In genomic region chr10:13857465-13857864, GRCh38 we compare ENCODE assay signal across 21 cellular contexts.
DNase-seq lines count a peak whose midpoint lies in the region; FAIRE-seq and TF ChIP-seq lines count a peak whose summit lies in the region.
"Had no signal": no experiment of that assay in that cellular context is flagged by ENCODE, and none has a peak within 500 bp of the region (broad histone marks: within the 10 kb centered on the region; RNA-seq: fewer than 3 reads in every experiment).

No MANE protein-coding gene starts in this region.

- H3K27ac ChIP-seq in endothelial cell of umbilical vein (ENCODE audit: insufficient read depth, low read depth, low read length), result peak overlapping the region; percentile 37
- H3K27ac ChIP-seq in subcutaneous abdominal adipose tissue (ENCODE audit: low read depth, low read length), result peak overlapping the region; percentile 45
- H3K27ac ChIP-seq in OCI-LY7 (ENCODE audit: low read depth, low read length, poor library complexity, severe bottlenecking), result no peak overlapping the region
- H3K27ac ChIP-seq: BLaER1, SJCRH30 had no signal

- DNase-seq in NCI-H1694 treated with DMSO at 0.1 percent for 48 hours (lab: John Stamatoyannopoulos, UW), result peak; percentile 6
- no peak for DNase-seq in NCI-H1694 (lab: John Stamatoyannopoulos, UW)
- peak; percentile 28 for DNase-seq in NOMO-1 treated with dmso at 0.1 percent for 144 hours (lab: John Stamatoyannopoulos, UW; ENCODE audit: unreplicated experiment)
- DNase-seq in endothelial cell of umbilical vein (ENCODE audit: low read depth, low spot score), result no peak
- DNase-seq in SKM-1 (lab: John Stamatoyannopoulos, UW; ENCODE audit: unreplicated experiment), result no peak
- DNase-seq in OCI-LY7 (ENCODE audit: low spot score), result no peak
- no peak for DNase-seq in HCEC 1CT
- DNase-seq: 8988T; CD8-positive, alpha-beta memory T cell; DMS79; NCI-H1048; NCI-H1436 treated with DMSO at 0.1 percent for 48 hours; NCI-H226; NCI-H524 treated with DMSO at 0.1 percent for 48 hours; PC-3; SJCRH30 had no signal

- no peaks in the 10 kb centered on the region for H3K9me2 ChIP-seq in OCI-LY7 (ENCODE audit: insufficient read depth, low read length)

- H3K4me3 ChIP-seq in endothelial cell of umbilical vein (replicated peaks in 1 of 3; ENCODE audit: insufficient read depth in 1 of 3, low read depth in 1 of 3, low read length in 3 of 3) (no peak overlapping the region), subcutaneous abdominal adipose tissue (ENCODE audit: low read depth in 1 of 5, low read length in 5 of 5) (no peak overlapping the region), OCI-LY7 (ENCODE audit: low read depth, low read length, poor library complexity, severe bottlenecking) (no peak overlapping the region)
- H3K4me3 ChIP-seq: BLaER1, GM23338, K562, SJCRH30 had no signal

- TF ChIP-seq POLR2A in endothelial cell of umbilical vein (IDR thresholded peaks at IDR 0.05; ENCODE audit: low read depth, low read length), result no peak

- TF ChIP-seq CTCF in endothelial cell of umbilical vein (IDR thresholded peaks at IDR 0.05; ENCODE audit: extremely low read depth in 1 of 2, insufficient read depth in 1 of 2, low read depth in 1 of 2, low read length in 2 of 2) (no peak), OCI-LY7 (conservative IDR thresholded peaks at IDR 0.05; ENCODE audit: low read length) (no peak)

- dilution Hi-C loops in endothelial cell of umbilical vein (cut with MboI; ENCODE audit: extremely low pct_ligation_motif_present, low sequenced_read_pairs), result no loop called here

- H3K9me1 ChIP-seq in endothelial cell of umbilical vein (replicated peaks; ENCODE audit: control insufficient read depth, extremely low read depth, insufficient read depth, low read length), result no peaks in the 10 kb centered on the region

- H2AFZ ChIP-seq in endothelial cell of umbilical vein (ENCODE audit: low read depth, low read length), result no peak overlapping the region
- no peak overlapping the region for H2AFZ ChIP-seq in OCI-LY7 (ENCODE audit: low read length)
- H2AFZ ChIP-seq: GM23338 had no signal

- no peak for FAIRE-seq in endothelial cell of umbilical vein (lab: Jason Lieb, UNC)
- FAIRE-seq: D721Med, K562 had no signal

- BruUV-seq in endothelial cell of umbilical vein (replicated peaks; lab: Mats Ljungman, UMichigan) (no TSS peak), OCI-LY7 (replicated peaks; lab: Mats Ljungman, UMichigan) (no TSS peak)

- H3K9ac ChIP-seq in endothelial cell of umbilical vein (replicated peaks; ENCODE audit: extremely low read depth, insufficient read depth, low read length), result no peak overlapping the region
- no peak overlapping the region for H3K9ac ChIP-seq in subcutaneous abdominal adipose tissue (ENCODE audit: low read length in 5 of 5)
- H3K9ac ChIP-seq: BLaER1 had no signal

- H3K4me1 ChIP-seq in endothelial cell of umbilical vein (ENCODE audit: control insufficient read depth, extremely low read depth, insufficient read depth, low read length), result peaks cover 85% of the 10 kb centered on the region
- peaks cover 4 to 61% (median 49%) of the 10 kb centered on the region in 5 donors for H3K4me1 ChIP-seq in subcutaneous abdominal adipose tissue (ENCODE audit: control insufficient read depth in 5 of 5, insufficient read depth in 5 of 5, low read length in 5 of 5)
- H3K4me1 ChIP-seq in OCI-LY7 (ENCODE audit: insufficient read depth, low read length, poor library complexity, severe bottlenecking), result peaks cover 10% of the 10 kb centered on the region
- H3K4me1 ChIP-seq: BLaER1, SJCRH30 had no signal

- POLR2A ChIA-PET in endothelial cell of umbilical vein (lab: Charles Lee) (no interaction called here), OCI-LY7 (lab: Charles Lee) (interaction anchor here (0.6 kb wide), 1 partner anchor 144 kb away, joined by 3 read pairs; no protein-coding TSS in a partner anchor)

- H3K79me2 ChIP-seq in endothelial cell of umbilical vein (ENCODE audit: control insufficient read depth, insufficient read depth, low read length) (peaks cover 97% of the 10 kb centered on the region), OCI-LY7 (ENCODE audit: insufficient read depth, low read depth, low read length) (no peaks in the 10 kb centered on the region)

- no peak overlapping the region for H3K4me2 ChIP-seq in endothelial cell of umbilical vein (ENCODE audit: insufficient read depth, low read length)
- no peak overlapping the region for H3K4me2 ChIP-seq in OCI-LY7 (ENCODE audit: low read length)
- H3K4me2 ChIP-seq: BLaER1, GM23338 had no signal

- intact Hi-C loops in endothelial cell of umbilical vein (cut with micrococcal nuclease), result no loop called here
- intact Hi-C loops in OCI-LY7 (cut with micrococcal nuclease; ENCODE audit: unreplicated experiment), result no loop called here

- CTCF ChIA-PET in endothelial cell of umbilical vein (lab: Charles Lee) (interaction anchor here (1.1 to 1.3 kb wide), 3 partner anchors 17 to 74 kb away, joined by 3 read pairs; no protein-coding TSS in a partner anchor), OCI-LY7 (lab: Charles Lee; ENCODE audit: unreplicated experiment) (no interaction called here)

- no peaks in the 10 kb centered on the region for H3K27me3 ChIP-seq in endothelial cell of umbilical vein (ENCODE audit: control insufficient read depth in 2 of 2, insufficient read depth in 2 of 2, low read length in 2 of 2)
- no peaks in the 10 kb centered on the region for H3K27me3 ChIP-seq in subcutaneous abdominal adipose tissue (ENCODE audit: control insufficient read depth in 5 of 5, insufficient read depth in 4 of 5, low read length in 5 of 5)
- H3K27me3 ChIP-seq: SJCRH30 had no signal

- peaks cover 1 to 15% of the 10 kb centered on the region in 2 experiments for H3K36me3 ChIP-seq in endothelial cell of umbilical vein (ENCODE audit: control insufficient read depth in 2 of 2, extremely low read depth in 1 of 2, insufficient read depth in 2 of 2, low read length in 2 of 2)
- H3K36me3 ChIP-seq in subcutaneous abdominal adipose tissue (ENCODE audit: control insufficient read depth in 5 of 5, insufficient read depth in 5 of 5, low read length in 5 of 5), result peaks cover 9 to 25% (median 15%) of the 10 kb centered on the region in 5 donors
- no peaks in the 10 kb centered on the region for H3K36me3 ChIP-seq in OCI-LY7 (ENCODE audit: insufficient read depth, low read length)
- H3K36me3 ChIP-seq: BLaER1, SJCRH30 had no signal

- H3K9me3 ChIP-seq in endothelial cell of umbilical vein (replicated peaks; ENCODE audit: control insufficient read depth, insufficient read depth, low read length) (no peaks in the 10 kb centered on the region), subcutaneous abdominal adipose tissue (ENCODE audit: control insufficient read depth in 5 of 5, low read length in 5 of 5) (no peaks in the 10 kb centered on the region), OCI-LY7 (ENCODE audit: low read length) (no peaks in the 10 kb centered on the region)
- H3K9me3 ChIP-seq: BLaER1, SJCRH30 had no signal

- H4K20me1 ChIP-seq in endothelial cell of umbilical vein (replicated peaks; ENCODE audit: control insufficient read depth, extremely low read depth, insufficient read depth, low read length) (no peaks in the 10 kb centered on the region), OCI-LY7 (ENCODE audit: insufficient read depth, low read length) (no peaks in the 10 kb centered on the region)
- H4K20me1 ChIP-seq: BLaER1 had no signal

TF ChIP-seq in endothelial cell of umbilical vein, 7 proteins besides CTCF, POLR2A, EP300 and RAD21:
- TF ChIP-seq MAX (IDR thresholded peaks at IDR 0.05; ENCODE audit: insufficient read depth, insufficient read length) (no peak), FOS (IDR thresholded peaks at IDR 0.05; ENCODE audit: borderline replicate concordance, insufficient read depth, low read length) (no peak), MYC (IDR thresholded peaks at IDR 0.05; ENCODE audit: low read depth, low read length) (no peak), POLR2AphosphoS5 (IDR thresholded peaks at IDR 0.05; ENCODE audit: insufficient read depth, low read depth, low read length) (no peak), EZH2 (IDR thresholded peaks at IDR 0.05; ENCODE audit: borderline replicate concordance, low read depth, low read length, severe bottlenecking) (no peak), GATA2 (IDR thresholded peaks at IDR 0.05; ENCODE audit: insufficient read depth, insufficient read length, low read depth, low read length) (no peak), JUN (IDR thresholded peaks at IDR 0.05; ENCODE audit: borderline replicate concordance, insufficient read depth, insufficient read length, low read depth) (no peak)
TF ChIP-seq in endothelial cell of umbilical vein: peak in this region for 0.

Comparison
In these comparisons a context has a peak if more than half of its experiments do, and no peak if none do; other contexts are left out.
1. DNase-seq: peak in NCI-H1694 treated with DMSO at 0.1 percent for 48 hours (single experiment) and NOMO-1 treated with dmso at 0.1 percent for 144 hours (single experiment); none in NCI-H1694 (single experiment), endothelial cell of umbilical vein (single experiment), SKM-1 (single experiment), OCI-LY7 (single experiment) and HCEC 1CT (single experiment).